In the genomic region with DNA sequence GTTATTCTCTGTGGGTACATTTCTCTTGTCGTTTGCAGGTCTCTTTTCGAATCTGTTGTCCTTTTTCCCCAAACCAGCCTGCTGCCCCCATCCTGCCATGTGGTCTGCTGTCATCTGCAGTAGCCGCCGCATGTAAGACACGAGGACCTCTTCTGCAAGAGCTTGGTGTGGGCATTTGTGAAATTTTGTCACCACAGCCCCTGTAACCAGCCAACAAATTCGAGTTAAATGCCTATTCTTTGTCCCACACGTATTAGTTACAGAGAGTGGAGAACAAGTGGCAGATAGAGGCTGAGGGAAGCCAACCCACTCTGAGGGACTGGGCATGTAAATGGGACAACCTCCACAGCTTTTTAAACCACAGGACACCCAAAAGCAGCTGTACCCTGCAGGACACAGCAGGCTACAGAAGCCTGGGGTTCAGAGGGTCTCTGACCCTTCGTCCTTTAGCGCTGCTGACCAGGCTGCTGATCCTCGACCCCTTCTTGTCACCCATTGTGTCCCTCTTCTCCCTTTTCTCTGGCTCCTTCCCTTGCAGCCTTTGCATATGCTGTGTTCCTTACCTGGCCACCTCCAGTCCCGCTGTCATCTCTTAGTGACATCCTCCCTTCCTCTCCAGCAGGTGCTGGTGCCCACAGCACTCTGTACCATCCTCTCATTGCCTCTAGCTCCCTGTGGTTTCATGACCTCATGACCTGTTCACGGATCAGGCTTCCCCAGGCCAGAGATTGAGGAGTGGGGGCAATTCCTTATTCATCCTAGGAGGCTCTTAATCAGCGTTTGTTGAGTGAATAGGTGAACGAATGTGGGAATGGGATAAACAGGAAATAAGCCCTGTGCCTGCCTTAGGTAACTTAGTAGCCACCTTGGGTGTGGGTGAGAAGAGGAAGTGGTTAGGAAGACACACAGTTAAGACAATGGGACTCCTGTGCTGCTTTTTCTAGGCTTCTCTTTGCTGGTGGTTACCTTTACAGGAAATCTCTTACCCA, we compare ENCODE assay signal across 8 cellular contexts. TPM values are rescaled to one million over a fixed set of nuclear protein-coding genes. Genes with fewer than 3 reads are reported as not detected.
DNase-seq lines count a peak whose midpoint lies in the region; ATAC-seq and TF ChIP-seq lines count a peak whose summit lies in the region.

No MANE protein-coding gene starts in this region.

- no peaks in the 10 kb centered on the region for H3K27me3 ChIP-seq in ascending aorta

- no peaks in the 10 kb centered on the region for H3K27me3 Mint-ChIP-seq in stimulated activated naive CD8-positive, alpha-beta T cell treated with anti-CD3 and anti-CD28 coated beads, Interleukin-15, amount 100 ng/mL, for 72 hours

- no peak overlapping the region for H3K4me3 ChIP-seq in ascending aorta

- H3K27ac ChIP-seq in 22Rv1 (no peak overlapping the region), ascending aorta (no peak overlapping the region), substantia nigra (ENCODE audit: low read depth, low read length, poor library complexity, severe bottlenecking) (no peak overlapping the region)

- no peaks in the 10 kb centered on the region for H3K36me3 ChIP-seq in ascending aorta

- TF ChIP-seq CTCF in 22Rv1 (IDR thresholded peaks at IDR 0.05) (peak; percentile 44), ascending aorta (IDR thresholded peaks at IDR 0.05) (peak in 2 of 3 experiments; percentile 0 to 16)

- H3K4me3 Mint-ChIP-seq in stimulated activated naive CD8-positive, alpha-beta T cell treated with anti-CD3 and anti-CD28 coated beads, Interleukin-15, amount 100 ng/mL, for 72 hours = peak overlapping the region; percentile 72

- peaks cover 99% of the 10 kb centered on the region for H3K4me1 Mint-ChIP-seq in stimulated activated naive CD8-positive, alpha-beta T cell treated with anti-CD3 and anti-CD28 coated beads, Interleukin-15, amount 100 ng/mL, for 72 hours

- no peaks in the 10 kb centered on the region for H3K9me3 ChIP-seq in ascending aorta

- peak overlapping the region in 1 of 2 donors; percentile 80 for H3K27ac Mint-ChIP-seq in stimulated activated naive CD8-positive, alpha-beta T cell treated with anti-CD3 and anti-CD28 coated beads, Interleukin-15, amount 100 ng/mL, for 72 hours

- DNase-seq in NOMO-1 treated with dmso at 0.1 percent for 144 hours (lab: John Stamatoyannopoulos, UW; ENCODE audit: unreplicated experiment) (peak; percentile 38), ascending aorta (ENCODE audit: low spot score in 2 of 2) (no peak), NCI-H146 treated with DMSO at 0.1 percent for 48 hours (lab: John Stamatoyannopoulos, UW; ENCODE audit: unreplicated experiment) (no peak), glomerular visceral epithelial cell (ENCODE audit: extremely low spot score) (no peak), substantia nigra (lab: John Stamatoyannopoulos, UW) (no peak)
- peak; percentile 54 to 55 for DNase-seq in stimulated activated naive CD8-positive, alpha-beta T cell treated with anti-CD3 and anti-CD28 coated beads, Interleukin-15, amount 100 ng/mL, for 72 hours

- intact Hi-C loops in ascending aorta (cut with DNase I) = loop anchor here (10.0 kb wide), 2 partner anchors 648 to 888 kb away; no protein-coding TSS in a partner anchor

- no peaks in the 10 kb centered on the region for H3K9me3 Mint-ChIP-seq in stimulated activated naive CD8-positive, alpha-beta T cell treated with anti-CD3 and anti-CD28 coated beads, Interleukin-15, amount 100 ng/mL, for 72 hours

- H3K4me1 ChIP-seq in ascending aorta = no peaks in the 10 kb centered on the region

- peak; percentile 57 for ATAC-seq in GM21515 (IDR thresholded peaks at IDR 0.05; ENCODE audit: unreplicated experiment)
- peak; percentile 78 for ATAC-seq in stimulated activated naive CD8-positive, alpha-beta T cell treated with anti-CD3 and anti-CD28 coated beads, Interleukin-15, amount 100 ng/mL, for 72 hours

RNA-seq across cellular contexts. Expression of gene ITGA6, which starts 35.3 kb away (rescaled TPM):
- total RNA-seq in ascending aorta = 40.7 TPM

Comparison
In these comparisons a context has a peak if more than half of its experiments do, and no peak if none do; other contexts are left out.
1. DNase-seq: peak in NOMO-1 treated with dmso at 0.1 percent for 144 hours (single experiment) and stimulated activated naive CD8-positive, alpha-beta T cell treated with anti-CD3 and anti-CD28 coated beads, Interleukin-15, amount 100 ng/mL, for 72 hours (2 of 2); none in ascending aorta (0 of 2), NCI-H146 treated with DMSO at 0.1 percent for 48 hours (single experiment), glomerular visceral epithelial cell (single experiment) and substantia nigra (0 of 49).